9 cellular contexts compared by ENCODE assay signal in the genomic region with DNA sequence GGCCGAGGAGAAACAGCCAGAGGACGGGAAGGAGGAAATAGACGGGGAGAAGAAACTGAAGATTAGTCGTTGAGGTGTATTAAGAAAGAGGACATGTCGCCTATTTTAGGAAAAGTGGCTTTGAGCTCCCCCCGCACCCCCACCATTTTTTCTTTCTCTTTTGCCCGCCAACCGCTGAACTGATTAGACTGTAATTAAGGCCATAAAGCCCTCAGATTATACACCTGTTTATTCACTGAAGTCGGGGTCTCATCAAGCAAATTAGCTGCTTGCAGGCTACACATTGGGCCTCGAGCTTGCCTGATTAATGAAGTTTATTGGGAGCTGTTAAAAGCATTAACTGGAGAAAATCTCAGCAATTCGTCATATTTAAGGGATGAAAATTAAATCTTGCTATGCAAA.
DNase-seq lines count a peak whose midpoint lies in the region; FAIRE-seq and TF ChIP-seq lines count a peak whose summit lies in the region.
"Had no signal": no experiment of that assay in that cellular context is flagged by ENCODE, and none has a peak within 500 bp of the region (broad histone marks: within the 10 kb centered on the region; RNA-seq: fewer than 3 reads in every experiment).

No MANE protein-coding gene starts in this region.

- H3K4me3 ChIP-seq in cardiac muscle cell, result peak overlapping the region; percentile 62
- H3K4me3 ChIP-seq in kidney (ENCODE audit: low read length in 2 of 2), result peak overlapping the region; percentile 44 to 49
- H3K4me3 ChIP-seq in transverse colon, result peak overlapping the region; percentile 24 to 60 (median 38)

- CTCF ChIA-PET in RWPE1 (lab: Yijun Ruan, JAX), result interaction anchor here (0.7 kb wide), 2 partner anchors 912 to 1116 kb away, joined by 3 read pairs; no protein-coding TSS in a partner anchor

- no peaks in the 10 kb centered on the region for H3K36me3 Mint-ChIP-seq in activated T-helper 1 cell treated with anti-CD3 and anti-CD28 coated beads, Interleukin-12 subunit alpha, Interleukin-12 subunit beta, Interleukin-2, Interleukin-4 antibody, amounts not matched to agents 30 ng/mL and 10 ng/mL and 1 ng/mL, durations not matched to agents 14 hours and 24 hours and 36 hours (ENCODE audit: low read depth)

- WGBS in transverse colon (ENCODE audit: low coverage in 1 of 2), 2 donors, result 3 to 6% methylated on average over 9 to 11 of the region's 11 CpGs

- no peak overlapping the region for H3K27ac Mint-ChIP-seq in activated T-helper 1 cell treated with anti-CD3 and anti-CD28 coated beads, Interleukin-12 subunit alpha, Interleukin-12 subunit beta, Interleukin-2, Interleukin-4 antibody, amounts not matched to agents 30 ng/mL and 10 ng/mL and 1 ng/mL, durations not matched to agents 14 hours and 24 hours and 36 hours

- intact Hi-C loops in cardiac septum (cut with DNase I), result no loop called here
- intact Hi-C loops in activated T-helper 1 cell treated with anti-CD3 and anti-CD28 coated beads, Interleukin-12 subunit alpha, Interleukin-12 subunit beta, Interleukin-2, Interleukin-4 antibody, amounts not matched to agents 30 ng/mL and 10 ng/mL and 1 ng/mL, durations not matched to agents 14 hours and 24 hours and 36 hours (cut with micrococcal nuclease), result no loop called here
- intact Hi-C loops in kidney (cut with DNase I), result no loop called here
- intact Hi-C loops in transverse colon (cut with DNase I; ENCODE audit: low total_unique reads), result loop anchor here (5.0 kb wide), 1 partner anchor 543 kb away; no protein-coding TSS in a partner anchor

- no peak overlapping the region for H3K27ac ChIP-seq in cardiac muscle cell
- no peak overlapping the region for H3K27ac ChIP-seq in kidney (ENCODE audit: low read depth in 2 of 2, low read length in 2 of 2)
- H3K27ac ChIP-seq in transverse colon, result no peak overlapping the region
- no peak overlapping the region for H3K27ac ChIP-seq in RWPE1

- H3K4me1 ChIP-seq in cardiac muscle cell (ENCODE audit: low read depth) (no peaks in the 10 kb centered on the region), kidney (ENCODE audit: control insufficient read depth in 1 of 2, insufficient read depth in 1 of 2, low read depth in 1 of 2, low read length in 2 of 2) (peaks cover 0 to 7% of the 10 kb centered on the region in 2 donors), transverse colon (peaks cover 0 to 27% (median 23%) of the 10 kb centered on the region in 4 donors)

- FAIRE-seq in kidney (lab: Jason Lieb, UNC) (no peak), urothelium cell line (lab: Jason Lieb, UNC) (no peak)
- FAIRE-seq: colon had no signal

- peaks cover 15% of the 10 kb centered on the region for H3K4me1 Mint-ChIP-seq in activated T-helper 1 cell treated with anti-CD3 and anti-CD28 coated beads, Interleukin-12 subunit alpha, Interleukin-12 subunit beta, Interleukin-2, Interleukin-4 antibody, amounts not matched to agents 30 ng/mL and 10 ng/mL and 1 ng/mL, durations not matched to agents 14 hours and 24 hours and 36 hours (ENCODE audit: low read depth)

- H3K27me3 ChIP-seq in cardiac muscle cell (peaks cover 99% of the 10 kb centered on the region), transverse colon (peaks cover 98% of the 10 kb centered on the region)

- TF ChIP-seq CTCF in cardiac muscle cell (IDR thresholded peaks at IDR 0.05; ENCODE audit: low read depth, low read length) (no peak), kidney (IDR thresholded peaks at IDR 0.05; ENCODE audit: borderline replicate concordance, extremely low read depth, insufficient read depth) (no peak), transverse colon (IDR thresholded peaks at IDR 0.05) (no peak), RWPE1 (conservative IDR thresholded peaks at IDR 0.05; ENCODE audit: low read depth) (no peak)

- H3K36me3 ChIP-seq in cardiac muscle cell (no peaks in the 10 kb centered on the region), kidney (ENCODE audit: control insufficient read depth in 1 of 2, insufficient read depth in 2 of 2, low read length in 2 of 2) (no peaks in the 10 kb centered on the region), transverse colon (no peaks in the 10 kb centered on the region)

- H3K27me3 Mint-ChIP-seq in activated T-helper 1 cell treated with anti-CD3 and anti-CD28 coated beads, Interleukin-12 subunit alpha, Interleukin-12 subunit beta, Interleukin-2, Interleukin-4 antibody, amounts not matched to agents 30 ng/mL and 10 ng/mL and 1 ng/mL, durations not matched to agents 14 hours and 24 hours and 36 hours (ENCODE audit: insufficient read depth), result peaks cover 56% of the 10 kb centered on the region

- no peaks in the 10 kb centered on the region for H3K9me3 ChIP-seq in cardiac muscle cell (ENCODE audit: low read depth)
- H3K9me3 ChIP-seq in kidney (ENCODE audit: control insufficient read depth in 1 of 2, low read length in 2 of 2), result no peaks in the 10 kb centered on the region
- no peaks in the 10 kb centered on the region for H3K9me3 ChIP-seq in transverse colon

- H3K9me3 Mint-ChIP-seq in activated T-helper 1 cell treated with anti-CD3 and anti-CD28 coated beads, Interleukin-12 subunit alpha, Interleukin-12 subunit beta, Interleukin-2, Interleukin-4 antibody, amounts not matched to agents 30 ng/mL and 10 ng/mL and 1 ng/mL, durations not matched to agents 14 hours and 24 hours and 36 hours, result no peaks in the 10 kb centered on the region

- peak overlapping the region; percentile 57 for H3K4me3 Mint-ChIP-seq in activated T-helper 1 cell treated with anti-CD3 and anti-CD28 coated beads, Interleukin-12 subunit alpha, Interleukin-12 subunit beta, Interleukin-2, Interleukin-4 antibody, amounts not matched to agents 30 ng/mL and 10 ng/mL and 1 ng/mL, durations not matched to agents 14 hours and 24 hours and 36 hours

- no peak overlapping the region for H3K9ac ChIP-seq in kidney (ENCODE audit: low read length in 2 of 2)

- DNase-seq in cardiac muscle cell (ENCODE audit: low read depth in 1 of 2, low spot score in 1 of 2) (no peak), cardiac septum (ENCODE audit: low spot score) (no peak), kidney (no peak), transverse colon (no peak), hypothalamus (lab: John Stamatoyannopoulos, UW) (no peak), RWPE1 (ENCODE audit: low spot score) (no peak), urothelium cell line (ENCODE audit: low spot score) (no peak)
- DNase-seq in activated T-helper 1 cell treated with anti-CD3 and anti-CD28 coated beads, Interleukin-12 subunit alpha, Interleukin-12 subunit beta, Interleukin-2, Interleukin-4 antibody, amounts not matched to agents 30 ng/mL and 10 ng/mL and 1 ng/mL, durations not matched to agents 14 hours and 24 hours and 36 hours (ENCODE audit: low spot score), result no peak

- POLR2A ChIA-PET in RWPE1 (lab: Yijun Ruan, JAX; ENCODE audit: low non-redundant PET), result no interaction called here

- no peak for TF ChIP-seq EP300 in transverse colon (IDR thresholded peaks at IDR 0.05; ENCODE audit: low read depth)

- in situ Hi-C loops in transverse colon (cut with MboI; ENCODE audit: low pct_ligation_motif_present in 1 of 4, low pct_unique_long_range_greater_than_20kb in 1 of 4, low sequenced_read_pairs in 3 of 4), result no loop called here

- no peak for TF ChIP-seq POLR2A in transverse colon (IDR thresholded peaks at IDR 0.05)
